Comparison of ENCODE assay signal across 1 cellular context in genomic region chr1:203677771-203678170, GRCh38.
TF ChIP-seq lines count a peak whose summit lies in the region.

No MANE protein-coding gene starts in this region.

TF ChIP-seq in GM23338, 12 proteins besides CTCF, POLR2A, EP300 and RAD21 (continued from another document):
- TF ChIP-seq ZNF462 (CRISPR knock-in tag; IDR thresholded peaks at IDR 0.05) (no peak), JUNB (IDR thresholded peaks at IDR 0.05; ENCODE audit: unreplicated experiment) (no peak), CREB1 (CRISPR knock-in tag; IDR thresholded peaks at IDR 0.05; ENCODE audit: low read depth) (no peak), EZH2 (IDR thresholded peaks at IDR 0.05; ENCODE audit: low read depth, unreplicated experiment) (no peak), POLR2AphosphoS5 (IDR thresholded peaks at IDR 0.05; ENCODE audit: low read depth) (no peak), REST (IDR thresholded peaks at IDR 0.05; ENCODE audit: unreplicated experiment) (no peak), EZH2phosphoT487 (IDR thresholded peaks at IDR 0.05; ENCODE audit: unreplicated experiment) (no peak)
